Comparison of ENCODE assay signal across 1 cellular context in the genomic region with DNA sequence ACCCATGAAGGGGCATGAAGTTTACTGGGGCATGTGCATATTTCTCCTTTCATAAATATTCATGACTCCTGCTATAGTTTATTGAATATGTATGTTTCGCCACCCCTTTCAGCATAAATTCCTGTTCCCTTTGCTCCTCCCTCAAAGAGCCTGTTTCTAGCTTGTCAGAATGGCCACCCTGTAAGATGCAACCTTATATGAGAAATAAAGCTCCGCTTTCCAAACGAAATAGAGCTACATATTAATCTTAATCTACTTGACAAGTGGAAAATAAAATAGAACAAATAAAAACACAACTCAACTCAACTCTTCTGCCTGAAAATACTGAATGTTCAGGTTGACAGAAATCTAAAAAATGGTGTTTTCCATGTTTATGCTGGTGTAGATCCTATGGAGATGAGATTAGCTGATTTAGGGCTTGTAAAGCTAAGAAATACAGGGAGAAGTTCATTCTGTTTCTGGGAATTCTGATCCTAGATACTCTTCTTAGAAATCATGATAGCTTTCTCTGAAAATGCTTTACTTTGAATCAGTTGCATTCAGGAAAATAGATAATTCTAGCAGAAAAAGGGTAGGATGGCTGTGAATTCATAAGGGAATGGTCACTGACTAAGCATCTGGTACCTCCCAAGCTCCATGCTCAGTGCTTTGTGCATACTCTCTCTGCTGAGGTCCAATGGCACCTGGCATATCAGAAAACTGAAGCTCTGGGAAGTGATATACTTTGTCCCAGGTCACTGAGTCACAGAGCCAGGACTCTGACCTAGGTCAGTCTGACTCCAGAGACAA.
TF ChIP-seq lines count a peak whose summit lies in the region.

No MANE protein-coding gene starts in this region.

TF ChIP-seq in K562, 482 proteins besides CTCF, POLR2A, EP300 and RAD21 (continued from another document):
- TF ChIP-seq, protein P1, sequence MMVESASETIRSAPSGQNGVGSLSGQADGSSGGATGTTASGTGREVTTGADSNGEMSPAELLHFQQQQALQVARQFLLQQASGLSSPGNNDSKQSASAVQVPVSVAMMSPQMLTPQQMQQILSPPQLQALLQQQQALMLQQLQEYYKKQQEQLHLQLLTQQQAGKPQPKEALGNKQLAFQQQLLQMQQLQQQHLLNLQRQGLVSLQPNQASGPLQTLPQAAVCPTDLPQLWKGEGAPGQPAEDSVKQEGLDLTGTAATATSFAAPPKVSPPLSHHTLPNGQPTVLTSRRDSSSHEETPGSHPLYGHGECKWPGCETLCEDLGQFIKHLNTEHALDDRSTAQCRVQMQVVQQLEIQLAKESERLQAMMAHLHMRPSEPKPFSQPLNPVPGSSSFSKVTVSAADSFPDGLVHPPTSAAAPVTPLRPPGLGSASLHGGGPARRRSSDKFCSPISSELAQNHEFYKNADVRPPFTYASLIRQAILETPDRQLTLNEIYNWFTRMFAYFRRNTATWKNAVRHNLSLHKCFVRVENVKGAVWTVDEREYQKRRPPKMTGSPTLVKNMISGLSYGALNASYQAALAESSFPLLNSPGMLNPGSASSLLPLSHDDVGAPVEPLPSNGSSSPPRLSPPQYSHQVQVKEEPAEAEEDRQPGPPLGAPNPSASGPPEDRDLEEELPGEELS (CRISPR knock-in tag; IDR thresholded peaks at IDR 0.05; ENCODE audit: borderline replicate concordance) = no peak
- TF ChIP-seq ZNF589 (CRISPR knock-in tag; IDR thresholded peaks at IDR 0.05; ENCODE audit: low read depth) (no peak; the same call in 1 of the 2 replicates), YY1 (IDR thresholded peaks at IDR 0.05; ENCODE audit: borderline replicate concordance in 1 of 3, control insufficient read depth in 1 of 3, extremely low read depth in 1 of 3, insufficient read depth in 3 of 3, insufficient read length in 1 of 3, insufficient replicate concordance in 2 of 3, low read depth in 1 of 3, low read length in 2 of 3) (no peak), PTBP1 (IDR thresholded peaks at IDR 0.05; ENCODE audit: low read depth, low read length) (no peak), GABPA (tag; conservative IDR thresholded peaks at IDR 0.05; ENCODE audit: low read depth) (no peak), ZNF3 (CRISPR knock-in tag; IDR thresholded peaks at IDR 0.05) (no peak), TEAD1 (CRISPR knock-in tag; IDR thresholded peaks at IDR 0.05) (no peak; a peak in 1 of 4 replicates), ZNF146 (CRISPR knock-in tag; IDR thresholded peaks at IDR 0.05; ENCODE audit: unreplicated experiment) (no peak), SMARCA4 (IDR thresholded peaks at IDR 0.05) (peak; percentile 62), ZNF583 (CRISPR knock-in tag; IDR thresholded peaks at IDR 0.05) (0 out of 2 replicates have a peak, but pooled peaks have one; percentile 74), CBX8 (IDR thresholded peaks at IDR 0.05; ENCODE audit: borderline replicate concordance, extremely low read depth, low read depth, low read length, poor library complexity, severe bottlenecking) (no peak), PML (IDR thresholded peaks at IDR 0.05; ENCODE audit: low read length) (0 out of 2 replicates have a peak, but pooled peaks have one; percentile 24), ETV5 (CRISPR knock-in tag; IDR thresholded peaks at IDR 0.05; ENCODE audit: low read depth) (no peak), SMAD2 (IDR thresholded peaks at IDR 0.05; ENCODE audit: low read depth, low read length) (no peak), ZNF707 (CRISPR knock-in tag; conservative IDR thresholded peaks at IDR 0.05) (no peak), SAFB (IDR thresholded peaks at IDR 0.05; ENCODE audit: borderline replicate concordance, low read depth, low read length) (no peak), ZNF217 (CRISPR knock-in tag; IDR thresholded peaks at IDR 0.05) (no peak), RBM15 (IDR thresholded peaks at IDR 0.05; ENCODE audit: insufficient read depth, low read length) (no peak), KLF1 (tag; IDR thresholded peaks at IDR 0.05) (no peak), CBFA2T2 (conservative IDR thresholded peaks at IDR 0.05) (0 out of 2 replicates have a peak, but pooled peaks have one; percentile 2), CBX1 (IDR thresholded peaks at IDR 0.05; ENCODE audit: low read depth) (no peak), ZNF75A (CRISPR knock-in tag; IDR thresholded peaks at IDR 0.05) (no peak), GABPB2 (CRISPR knock-in tag; conservative IDR thresholded peaks at IDR 0.05) (no peak), ZNF444 (CRISPR knock-in tag; IDR thresholded peaks at IDR 0.05) (no peak), SRF (CRISPR knock-in tag; IDR thresholded peaks at IDR 0.05) (0 out of 4 replicates have a peak, but pooled peaks of 1 of the 2 experiments have one; percentile 25), NFRKB (IDR thresholded peaks at IDR 0.05; ENCODE audit: low read depth) (peak; percentile 84; the same call in 1 of the 2 replicates), ZC3H11A (IDR thresholded peaks at IDR 0.05; ENCODE audit: low read depth, low read length) (no peak)
- TF ChIP-seq, protein P2, sequence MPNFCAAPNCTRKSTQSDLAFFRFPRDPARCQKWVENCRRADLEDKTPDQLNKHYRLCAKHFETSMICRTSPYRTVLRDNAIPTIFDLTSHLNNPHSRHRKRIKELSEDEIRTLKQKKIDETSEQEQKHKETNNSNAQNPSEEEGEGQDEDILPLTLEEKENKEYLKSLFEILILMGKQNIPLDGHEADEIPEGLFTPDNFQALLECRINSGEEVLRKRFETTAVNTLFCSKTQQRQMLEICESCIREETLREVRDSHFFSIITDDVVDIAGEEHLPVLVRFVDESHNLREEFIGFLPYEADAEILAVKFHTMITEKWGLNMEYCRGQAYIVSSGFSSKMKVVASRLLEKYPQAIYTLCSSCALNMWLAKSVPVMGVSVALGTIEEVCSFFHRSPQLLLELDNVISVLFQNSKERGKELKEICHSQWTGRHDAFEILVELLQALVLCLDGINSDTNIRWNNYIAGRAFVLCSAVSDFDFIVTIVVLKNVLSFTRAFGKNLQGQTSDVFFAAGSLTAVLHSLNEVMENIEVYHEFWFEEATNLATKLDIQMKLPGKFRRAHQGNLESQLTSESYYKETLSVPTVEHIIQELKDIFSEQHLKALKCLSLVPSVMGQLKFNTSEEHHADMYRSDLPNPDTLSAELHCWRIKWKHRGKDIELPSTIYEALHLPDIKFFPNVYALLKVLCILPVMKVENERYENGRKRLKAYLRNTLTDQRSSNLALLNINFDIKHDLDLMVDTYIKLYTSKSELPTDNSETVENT (CRISPR knock-in tag; IDR thresholded peaks at IDR 0.05) = no peak
- TF ChIP-seq, protein P3, sequence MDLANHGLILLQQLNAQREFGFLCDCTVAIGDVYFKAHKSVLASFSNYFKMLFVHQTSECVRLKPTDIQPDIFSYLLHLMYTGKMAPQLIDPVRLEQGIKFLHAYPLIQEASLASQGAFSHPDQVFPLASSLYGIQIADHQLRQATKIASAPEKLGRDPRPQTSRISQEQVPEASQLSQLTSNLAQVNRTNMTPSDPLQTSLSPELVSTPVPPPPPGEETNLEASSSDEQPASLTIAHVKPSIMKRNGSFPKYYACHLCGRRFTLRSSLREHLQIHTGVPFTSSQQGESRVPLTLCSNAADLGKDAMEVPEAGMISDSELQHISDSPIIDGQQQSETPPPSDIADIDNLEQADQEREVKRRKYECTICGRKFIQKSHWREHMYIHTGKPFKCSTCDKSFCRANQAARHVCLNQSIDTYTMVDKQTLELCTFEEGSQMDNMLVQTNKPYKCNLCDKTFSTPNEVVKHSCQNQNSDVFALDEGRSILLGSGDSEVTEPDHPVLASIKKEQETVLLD (IDR thresholded peaks at IDR 0.05) = peak; percentile 7; the same call in 1 of the 2 replicates
- TF ChIP-seq, protein P4, sequence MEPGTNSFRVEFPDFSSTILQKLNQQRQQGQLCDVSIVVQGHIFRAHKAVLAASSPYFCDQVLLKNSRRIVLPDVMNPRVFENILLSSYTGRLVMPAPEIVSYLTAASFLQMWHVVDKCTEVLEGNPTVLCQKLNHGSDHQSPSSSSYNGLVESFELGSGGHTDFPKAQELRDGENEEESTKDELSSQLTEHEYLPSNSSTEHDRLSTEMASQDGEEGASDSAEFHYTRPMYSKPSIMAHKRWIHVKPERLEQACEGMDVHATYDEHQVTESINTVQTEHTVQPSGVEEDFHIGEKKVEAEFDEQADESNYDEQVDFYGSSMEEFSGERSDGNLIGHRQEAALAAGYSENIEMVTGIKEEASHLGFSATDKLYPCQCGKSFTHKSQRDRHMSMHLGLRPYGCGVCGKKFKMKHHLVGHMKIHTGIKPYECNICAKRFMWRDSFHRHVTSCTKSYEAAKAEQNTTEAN (CRISPR knock-in tag; IDR thresholded peaks at IDR 0.05) = no peak
- TF ChIP-seq, protein P5, sequence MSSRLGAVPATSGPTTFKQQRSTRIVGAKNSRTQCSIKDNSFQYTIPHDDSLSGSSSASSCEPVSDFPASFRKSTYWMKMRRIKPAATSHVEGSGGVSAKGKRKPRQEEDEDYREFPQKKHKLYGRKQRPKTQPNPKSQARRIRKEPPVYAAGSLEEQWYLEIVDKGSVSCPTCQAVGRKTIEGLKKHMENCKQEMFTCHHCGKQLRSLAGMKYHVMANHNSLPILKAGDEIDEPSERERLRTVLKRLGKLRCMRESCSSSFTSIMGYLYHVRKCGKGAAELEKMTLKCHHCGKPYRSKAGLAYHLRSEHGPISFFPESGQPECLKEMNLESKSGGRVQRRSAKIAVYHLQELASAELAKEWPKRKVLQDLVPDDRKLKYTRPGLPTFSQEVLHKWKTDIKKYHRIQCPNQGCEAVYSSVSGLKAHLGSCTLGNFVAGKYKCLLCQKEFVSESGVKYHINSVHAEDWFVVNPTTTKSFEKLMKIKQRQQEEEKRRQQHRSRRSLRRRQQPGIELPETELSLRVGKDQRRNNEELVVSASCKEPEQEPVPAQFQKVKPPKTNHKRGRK (tag; IDR thresholded peaks at IDR 0.05) = peak; percentile 40; the same call in 1 of the 2 replicates
- TF ChIP-seq, protein P6, sequence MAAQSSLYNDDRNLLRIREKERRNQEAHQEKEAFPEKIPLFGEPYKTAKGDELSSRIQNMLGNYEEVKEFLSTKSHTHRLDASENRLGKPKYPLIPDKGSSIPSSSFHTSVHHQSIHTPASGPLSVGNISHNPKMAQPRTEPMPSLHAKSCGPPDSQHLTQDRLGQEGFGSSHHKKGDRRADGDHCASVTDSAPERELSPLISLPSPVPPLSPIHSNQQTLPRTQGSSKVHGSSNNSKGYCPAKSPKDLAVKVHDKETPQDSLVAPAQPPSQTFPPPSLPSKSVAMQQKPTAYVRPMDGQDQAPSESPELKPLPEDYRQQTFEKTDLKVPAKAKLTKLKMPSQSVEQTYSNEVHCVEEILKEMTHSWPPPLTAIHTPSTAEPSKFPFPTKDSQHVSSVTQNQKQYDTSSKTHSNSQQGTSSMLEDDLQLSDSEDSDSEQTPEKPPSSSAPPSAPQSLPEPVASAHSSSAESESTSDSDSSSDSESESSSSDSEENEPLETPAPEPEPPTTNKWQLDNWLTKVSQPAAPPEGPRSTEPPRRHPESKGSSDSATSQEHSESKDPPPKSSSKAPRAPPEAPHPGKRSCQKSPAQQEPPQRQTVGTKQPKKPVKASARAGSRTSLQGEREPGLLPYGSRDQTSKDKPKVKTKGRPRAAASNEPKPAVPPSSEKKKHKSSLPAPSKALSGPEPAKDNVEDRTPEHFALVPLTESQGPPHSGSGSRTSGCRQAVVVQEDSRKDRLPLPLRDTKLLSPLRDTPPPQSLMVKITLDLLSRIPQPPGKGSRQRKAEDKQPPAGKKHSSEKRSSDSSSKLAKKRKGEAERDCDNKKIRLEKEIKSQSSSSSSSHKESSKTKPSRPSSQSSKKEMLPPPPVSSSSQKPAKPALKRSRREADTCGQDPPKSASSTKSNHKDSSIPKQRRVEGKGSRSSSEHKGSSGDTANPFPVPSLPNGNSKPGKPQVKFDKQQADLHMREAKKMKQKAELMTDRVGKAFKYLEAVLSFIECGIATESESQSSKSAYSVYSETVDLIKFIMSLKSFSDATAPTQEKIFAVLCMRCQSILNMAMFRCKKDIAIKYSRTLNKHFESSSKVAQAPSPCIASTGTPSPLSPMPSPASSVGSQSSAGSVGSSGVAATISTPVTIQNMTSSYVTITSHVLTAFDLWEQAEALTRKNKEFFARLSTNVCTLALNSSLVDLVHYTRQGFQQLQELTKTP (IDR thresholded peaks at IDR 0.05; ENCODE audit: low read depth in 1 of 2, partially characterized antibody in 2 of 2) = peak in 1 of 2 experiments; percentile 22
- TF ChIP-seq, protein P7, sequence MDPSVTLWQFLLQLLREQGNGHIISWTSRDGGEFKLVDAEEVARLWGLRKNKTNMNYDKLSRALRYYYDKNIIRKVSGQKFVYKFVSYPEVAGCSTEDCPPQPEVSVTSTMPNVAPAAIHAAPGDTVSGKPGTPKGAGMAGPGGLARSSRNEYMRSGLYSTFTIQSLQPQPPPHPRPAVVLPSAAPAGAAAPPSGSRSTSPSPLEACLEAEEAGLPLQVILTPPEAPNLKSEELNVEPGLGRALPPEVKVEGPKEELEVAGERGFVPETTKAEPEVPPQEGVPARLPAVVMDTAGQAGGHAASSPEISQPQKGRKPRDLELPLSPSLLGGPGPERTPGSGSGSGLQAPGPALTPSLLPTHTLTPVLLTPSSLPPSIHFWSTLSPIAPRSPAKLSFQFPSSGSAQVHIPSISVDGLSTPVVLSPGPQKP (CRISPR knock-in tag; IDR thresholded peaks at IDR 0.05) = no peak
- TF ChIP-seq, protein P8, sequence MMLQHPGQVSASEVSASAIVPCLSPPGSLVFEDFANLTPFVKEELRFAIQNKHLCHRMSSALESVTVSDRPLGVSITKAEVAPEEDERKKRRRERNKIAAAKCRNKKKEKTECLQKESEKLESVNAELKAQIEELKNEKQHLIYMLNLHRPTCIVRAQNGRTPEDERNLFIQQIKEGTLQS (IDR thresholded peaks at IDR 0.05) = no peak
- TF ChIP-seq, protein P8 (CRISPR knock-in tag; conservative IDR thresholded peaks at IDR 0.05) = no peak
- TF ChIP-seq, protein P9, sequence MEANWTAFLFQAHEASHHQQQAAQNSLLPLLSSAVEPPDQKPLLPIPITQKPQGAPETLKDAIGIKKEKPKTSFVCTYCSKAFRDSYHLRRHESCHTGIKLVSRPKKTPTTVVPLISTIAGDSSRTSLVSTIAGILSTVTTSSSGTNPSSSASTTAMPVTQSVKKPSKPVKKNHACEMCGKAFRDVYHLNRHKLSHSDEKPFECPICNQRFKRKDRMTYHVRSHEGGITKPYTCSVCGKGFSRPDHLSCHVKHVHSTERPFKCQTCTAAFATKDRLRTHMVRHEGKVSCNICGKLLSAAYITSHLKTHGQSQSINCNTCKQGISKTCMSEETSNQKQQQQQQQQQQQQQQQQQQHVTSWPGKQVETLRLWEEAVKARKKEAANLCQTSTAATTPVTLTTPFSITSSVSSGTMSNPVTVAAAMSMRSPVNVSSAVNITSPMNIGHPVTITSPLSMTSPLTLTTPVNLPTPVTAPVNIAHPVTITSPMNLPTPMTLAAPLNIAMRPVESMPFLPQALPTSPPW (CRISPR knock-in tag; IDR thresholded peaks at IDR 0.05) = no peak; the same call in 1 of the 2 replicates
- TF ChIP-seq, protein P10, sequence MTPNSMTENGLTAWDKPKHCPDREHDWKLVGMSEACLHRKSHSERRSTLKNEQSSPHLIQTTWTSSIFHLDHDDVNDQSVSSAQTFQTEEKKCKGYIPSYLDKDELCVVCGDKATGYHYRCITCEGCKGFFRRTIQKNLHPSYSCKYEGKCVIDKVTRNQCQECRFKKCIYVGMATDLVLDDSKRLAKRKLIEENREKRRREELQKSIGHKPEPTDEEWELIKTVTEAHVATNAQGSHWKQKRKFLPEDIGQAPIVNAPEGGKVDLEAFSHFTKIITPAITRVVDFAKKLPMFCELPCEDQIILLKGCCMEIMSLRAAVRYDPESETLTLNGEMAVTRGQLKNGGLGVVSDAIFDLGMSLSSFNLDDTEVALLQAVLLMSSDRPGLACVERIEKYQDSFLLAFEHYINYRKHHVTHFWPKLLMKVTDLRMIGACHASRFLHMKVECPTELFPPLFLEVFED (CRISPR knock-in tag; conservative IDR thresholded peaks at IDR 0.05) = no peak
